13 cellular contexts compared by ENCODE assay signal in genomic region chr21:36693144-36694040, GRCh38. TPM values are rescaled to one million over a fixed set of nuclear protein-coding genes. Genes with fewer than 3 reads are reported as not detected.
A peak's percentile ranks its signal among the peaks of the same experiment; 100 is the strongest.
DNase-seq lines count a peak whose midpoint lies in the region; ATAC-seq and TF ChIP-seq lines count a peak whose summit lies in the region.
"Had no signal": no experiment of that assay in that cellular context is flagged by ENCODE, and none has a peak within 500 bp of the region (broad histone marks: within the 10 kb centered on the region; RNA-seq: fewer than 3 reads in every experiment).

No MANE protein-coding gene starts in this region.

- H3K36me3 Mint-ChIP-seq in activated naive CD8-positive, alpha-beta T cell = no peaks in the 10 kb centered on the region
- H3K36me3 Mint-ChIP-seq in activated naive CD8-positive, alpha-beta T cell treated with anti-CD3 and anti-CD28 coated beads for 36 hours = no peaks in the 10 kb centered on the region
- peaks cover 2% of the 10 kb centered on the region; the same call in 1 of the 2 replicates for H3K36me3 Mint-ChIP-seq in WTC11

- peak overlapping the region; percentile 2 for H3K27ac Mint-ChIP-seq in activated naive CD8-positive, alpha-beta T cell
- H3K27ac Mint-ChIP-seq in activated naive CD8-positive, alpha-beta T cell treated with anti-CD3 and anti-CD28 coated beads for 36 hours = no peak overlapping the region
- no peak overlapping the region for H3K27ac Mint-ChIP-seq in WTC11

- H3K79me2 ChIP-seq in smooth muscle cell (ENCODE audit: low read depth) = no peaks in the 10 kb centered on the region

- H3K4me2 ChIP-seq in smooth muscle cell = peak overlapping the region; percentile 67

- H3K4me1 Mint-ChIP-seq in activated naive CD8-positive, alpha-beta T cell (ENCODE audit: low read depth) = peaks cover 22% of the 10 kb centered on the region
- peaks cover 13% of the 10 kb centered on the region for H3K4me1 Mint-ChIP-seq in activated naive CD8-positive, alpha-beta T cell treated with anti-CD3 and anti-CD28 coated beads for 36 hours
- peaks cover 51% of the 10 kb centered on the region for H3K4me1 Mint-ChIP-seq in WTC11

- no peak overlapping the region for H3K4me3 ChIP-seq in smooth muscle cell
- H3K4me3 ChIP-seq: lung had no signal

- POLR2A ChIA-PET in WTC11 (lab: Charles Lee) = no interaction called here

- H3K9ac ChIP-seq in smooth muscle cell (ENCODE audit: low read depth) = no peak overlapping the region

- H3K27ac ChIP-seq in smooth muscle cell (ENCODE audit: low read depth) = no peak overlapping the region

- H3K36me3 ChIP-seq in smooth muscle cell (ENCODE audit: low read depth) = no peaks in the 10 kb centered on the region

- DNase-seq in activated naive CD8-positive, alpha-beta T cell treated with anti-CD3 and anti-CD28 coated beads for 36 hours = no peak
- peak; percentile 67 for DNase-seq in WTC11 (ENCODE audit: low spot score)
- DNase-seq in iPS-NIHi11 (ENCODE audit: low spot score) = peak; percentile 68
- DNase-seq in smooth muscle cell (lab: John Stamatoyannopoulos, UW; ENCODE audit: unreplicated experiment) = no peak
- no peak for DNase-seq in DMS53 treated with DMSO at 0.1 percent for 48 hours (lab: John Stamatoyannopoulos, UW; ENCODE audit: unreplicated experiment)
- no peak for DNase-seq in amniotic stem cell (lab: John Stamatoyannopoulos, UW)
- DNase-seq: AML-193, GDM1, NCI-H1417 had no signal

- H2AFZ ChIP-seq in smooth muscle cell (ENCODE audit: low read depth) = no peak overlapping the region

- peak; percentile 17 for ATAC-seq in WTC11
- ATAC-seq in GM21447 (IDR thresholded peaks at IDR 0.05; ENCODE audit: unreplicated experiment) = no peak

- CTCF ChIA-PET in WTC11 (lab: Charles Lee) = interaction anchor here (1.0 to 3.5 kb wide), 7 partner anchors 9 to 271 kb away, joined by 3 to 52 read pairs (median 7); no protein-coding TSS in a partner anchor

- H3K4me1 ChIP-seq in smooth muscle cell (ENCODE audit: low read depth) = peaks cover 19% of the 10 kb centered on the region

- H3K27me3 Mint-ChIP-seq in activated naive CD8-positive, alpha-beta T cell = peaks cover 53% of the 10 kb centered on the region
- H3K27me3 Mint-ChIP-seq in activated naive CD8-positive, alpha-beta T cell treated with anti-CD3 and anti-CD28 coated beads for 36 hours = peaks cover 97% of the 10 kb centered on the region
- peaks cover 98% of the 10 kb centered on the region for H3K27me3 Mint-ChIP-seq in WTC11 (ENCODE audit: low read depth)

- TF ChIP-seq CTCF in WTC11 (IDR thresholded peaks at IDR 0.05) (peak; percentile 54), smooth muscle cell (IDR thresholded peaks at IDR 0.05; ENCODE audit: borderline replicate concordance, insufficient read depth, poor library complexity, severe bottlenecking) (peak; percentile 20)

- peaks cover 10% of the 10 kb centered on the region for H3F3A ChIP-seq in smooth muscle cell (ENCODE audit: low read depth)

- H3K9me3 Mint-ChIP-seq in activated naive CD8-positive, alpha-beta T cell (ENCODE audit: low read depth) = no peaks in the 10 kb centered on the region
- H3K9me3 Mint-ChIP-seq in activated naive CD8-positive, alpha-beta T cell treated with anti-CD3 and anti-CD28 coated beads for 36 hours = no peaks in the 10 kb centered on the region
- peaks cover 7% of the 10 kb centered on the region for H3K9me3 Mint-ChIP-seq in WTC11
- H3K9me3 Mint-ChIP-seq: T-helper 2 cell treated with Interferon-gamma antibody and Interleukin-4, amounts not matched to agents 5 μg/mL and 100 μg/mL, for 36 hours had no signal

- H3K4me3 Mint-ChIP-seq in activated naive CD8-positive, alpha-beta T cell = no peak overlapping the region
- no peak overlapping the region for H3K4me3 Mint-ChIP-seq in activated naive CD8-positive, alpha-beta T cell treated with anti-CD3 and anti-CD28 coated beads for 36 hours
- peak overlapping the region; percentile 52 for H3K4me3 Mint-ChIP-seq in WTC11
- H3K4me3 Mint-ChIP-seq: T-helper 2 cell treated with Interferon-gamma antibody and Interleukin-4, amounts not matched to agents 5 μg/mL and 100 μg/mL, for 36 hours had no signal

- H3K9me3 ChIP-seq in smooth muscle cell (replicated peaks; ENCODE audit: low read depth) = no peaks in the 10 kb centered on the region

- no peaks in the 10 kb centered on the region for H4K20me1 ChIP-seq in smooth muscle cell (ENCODE audit: low read depth)

- 4% methylated on average over 70 of the region's 74 CpGs for WGBS in smooth muscle cell (ENCODE audit: low lambda C conversion rate)

- H3K27me3 ChIP-seq in smooth muscle cell (ENCODE audit: low read depth) = peaks cover 96% of the 10 kb centered on the region

TF ChIP-seq in WTC11, 78 proteins besides CTCF, POLR2A, EP300 and RAD21:
- TF ChIP-seq ZNF423 (CRISPR knock-in tag; IDR thresholded peaks at IDR 0.05) (no peak), RORB (CRISPR knock-in tag; IDR thresholded peaks at IDR 0.05) (no peak)

RNA-seq across cellular contexts. Expression of gene SIM2, which starts 5.5 kb away (rescaled TPM):
- not detected for total RNA-seq in activated naive CD8-positive, alpha-beta T cell treated with anti-CD3 and anti-CD28 coated beads for 36 hours
- total RNA-seq in WTC11 (2021) = 0.09 to 0.17 TPM (median 0.11 TPM) in 3 replicates
- total RNA-seq in smooth muscle cell = not detected in 2 replicates
- 0.25 and 0.43 TPM in 2 replicates for polyA plus RNA-seq in smooth muscle cell
- total RNA-seq: lung had no signal
- polyA plus RNA-seq: lung had no signal

Comparison
In these comparisons a context has a peak if more than half of its experiments do, and no peak if none do; other contexts are left out.
1. DNase-seq: peak in WTC11 (single experiment) and iPS-NIHi11 (single experiment); none in activated naive CD8-positive, alpha-beta T cell treated with anti-CD3 and anti-CD28 coated beads for 36 hours (single experiment), smooth muscle cell (single experiment), DMS53 treated with DMSO at 0.1 percent for 48 hours (single experiment) and amniotic stem cell (single experiment).